ENCODE assay signal across 22 cellular contexts in the genomic region with DNA sequence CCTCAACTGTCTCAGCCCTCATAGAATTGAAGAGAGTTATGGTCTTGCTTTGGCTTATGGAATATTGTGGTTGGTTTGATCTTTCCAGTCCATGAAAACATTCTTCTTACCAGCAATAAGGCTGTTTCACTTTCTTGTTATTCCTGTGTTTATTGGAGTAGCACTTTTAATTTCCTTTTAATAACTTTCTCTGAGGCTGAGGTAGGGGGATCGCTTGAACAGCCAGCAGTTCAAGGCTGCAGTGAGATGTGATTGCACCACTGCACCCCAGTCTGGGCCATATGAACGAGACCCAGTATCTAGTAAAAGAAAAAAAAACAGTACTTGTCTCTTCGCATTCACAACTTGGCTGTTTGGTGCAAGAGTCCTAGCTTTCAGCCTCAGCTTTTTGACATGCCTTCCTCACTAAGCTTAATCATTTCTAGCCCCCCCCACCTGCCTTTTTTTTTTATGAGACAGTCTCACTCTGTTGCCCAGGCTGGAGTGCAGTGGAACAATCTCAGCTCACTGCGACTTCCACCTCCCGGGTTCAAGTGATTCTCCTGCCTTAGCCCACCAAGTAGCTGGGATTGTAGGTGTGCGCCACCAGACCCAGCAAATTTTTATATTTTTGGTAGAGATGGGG.
DNase-seq lines count a peak whose midpoint lies in the region; ATAC-seq, FAIRE-seq and TF ChIP-seq lines count a peak whose summit lies in the region.
"Had no signal": no experiment of that assay in that cellular context is flagged by ENCODE, and none has a peak within 500 bp of the region (broad histone marks: within the 10 kb centered on the region; RNA-seq: fewer than 3 reads in every experiment).

No MANE protein-coding gene starts in this region.

- H4K20me1 ChIP-seq in HepG2 (ENCODE audit: insufficient read depth, low read length) (peaks cover 4% of the 10 kb centered on the region), OCI-LY1 (ENCODE audit: insufficient read depth, low read length) (no peaks in the 10 kb centered on the region)

- POLR2A ChIA-PET in HepG2 (lab: Yijun Ruan, JAX) = interaction anchor here (1.4 kb wide), 1 partner anchor 71 kb away, joined by 5 read pairs; the partner anchor contains the start of gene NCOA3

- peaks cover 72% of the 10 kb centered on the region for H3K4me1 ChIP-seq in HepG2 (ENCODE audit: insufficient read depth, low read length)
- H3K4me1 ChIP-seq in right lobe of liver = peaks cover 0 to 53% (median 20%) of the 10 kb centered on the region in 4 donors
- H3K4me1 ChIP-seq in OCI-LY1 (ENCODE audit: insufficient read depth, low read length, severe bottlenecking) = peaks cover 80% of the 10 kb centered on the region
- peaks cover 0 to 59% (median 47%) of the 10 kb centered on the region in 4 donors for H3K4me1 ChIP-seq in sigmoid colon

- H3K9me3 ChIP-seq in HepG2 (ENCODE audit: low read length) = peaks cover 7% of the 10 kb centered on the region
- no peaks in the 10 kb centered on the region for H3K9me3 ChIP-seq in right lobe of liver
- H3K9me3 ChIP-seq in OCI-LY1 (ENCODE audit: low read length) = no peaks in the 10 kb centered on the region
- peaks cover 0 to 9% (median 2%) of the 10 kb centered on the region in 4 donors for H3K9me3 ChIP-seq in sigmoid colon
- H3K9me3 ChIP-seq: thyroid gland had no signal

- H3K4me3 ChIP-seq in HepG2 (replicated peaks in 1 of 3; ENCODE audit: insufficient read depth in 1 of 3, low read depth in 2 of 3, low read length in 3 of 3) (no peak overlapping the region), right lobe of liver (no peak overlapping the region), OCI-LY1 (ENCODE audit: low read depth, low read length, poor library complexity, severe bottlenecking) (no peak overlapping the region), sigmoid colon (no peak overlapping the region)
- H3K4me3 ChIP-seq: GM23248, thyroid gland had no signal

- no peak for TF ChIP-seq RAD21 in HepG2 (CRISPR knock-in tag; IDR thresholded peaks at IDR 0.05)

- DNase-seq in HepG2 (ENCODE audit: low spot score) (no peak), right lobe of liver (no peak), sigmoid colon (no peak)
- DNase-seq in effector memory CD8-positive, alpha-beta T cell = no peak
- DNase-seq in stimulated activated CD4-positive, alpha-beta T cell treated with anti-CD3 and anti-CD28 coated beads, Interleukin-4, amount 100 ng/mL, for 24 hours = no peak
- DNase-seq: activated effector memory CD4-positive, alpha-beta T cell treated with Interleukin-2 at 50 U/mL for 16 hours; DMS153; effector CD4-positive, alpha-beta T cell; foreskin keratinocyte; GM23248; HFFc6; mesendoderm; NCI-H1092; NCI-H1930; NCI-H526 treated with DMSO at 0.1 percent for 48 hours; retina; stimulated activated naive CD4-positive, alpha-beta T cell; thyroid gland had no signal

- no peaks in the 10 kb centered on the region for H3K9me2 ChIP-seq in OCI-LY1 (ENCODE audit: low read depth, low read length)

- intact Hi-C loops in HepG2 (cut with micrococcal nuclease; ENCODE audit: unreplicated experiment) (no loop called here), right lobe of liver (cut with DNase I) (no loop called here), sigmoid colon (cut with DNase I) (no loop called here)

- H3K4me1 Mint-ChIP-seq in effector memory CD8-positive, alpha-beta T cell (ENCODE audit: low read depth in 2 of 2) = peaks cover 38 to 55% of the 10 kb centered on the region in 2 donors

- FAIRE-seq in HepG2 (lab: Jason Lieb, UNC) = no peak
- FAIRE-seq: G401.6 had no signal

- WGBS in HepG2 (ENCODE audit: low lambda C conversion rate) = 87% methylated on average over 6 of the region's 6 CpGs
- WGBS in right lobe of liver (ENCODE audit: insufficient coverage, low coverage, low lambda C conversion rate, missing lambda C conversion rate) = 84% methylated on average over 6 of the region's 6 CpGs
- WGBS in sigmoid colon, 2 donors = 95 to 97% methylated on average over 6 of the region's 6 CpGs

- TF ChIP-seq CTCF in HepG2 (CRISPR knock-in tag; IDR thresholded peaks at IDR 0.05) (no peak), right lobe of liver (IDR thresholded peaks at IDR 0.05) (no peak), OCI-LY1 (IDR thresholded peaks at IDR 0.05; ENCODE audit: low read length) (no peak), sigmoid colon (IDR thresholded peaks at IDR 0.05) (no peak)

- peak overlapping the region; percentile 2 for H3K27ac ChIP-seq in HepG2 (ENCODE audit: extremely low read length, insufficient read depth, low read length)
- H3K27ac ChIP-seq in right lobe of liver = no peak overlapping the region
- H3K27ac ChIP-seq in OCI-LY1 (ENCODE audit: low read depth, low read length, poor library complexity, severe bottlenecking) = peak overlapping the region; percentile 80
- H3K27ac ChIP-seq in sigmoid colon = no peak overlapping the region
- H3K27ac ChIP-seq: foreskin keratinocyte, GM23248, RWPE1, thyroid gland had no signal

- H3K27me3 ChIP-seq in HepG2 (ENCODE audit: control insufficient read depth in 1 of 2, insufficient read depth in 2 of 2, low read length in 2 of 2) = no peaks in the 10 kb centered on the region
- no peaks in the 10 kb centered on the region for H3K27me3 ChIP-seq in right lobe of liver
- no peaks in the 10 kb centered on the region for H3K27me3 ChIP-seq in OCI-LY1 (ENCODE audit: insufficient read depth, low read length)
- H3K27me3 ChIP-seq in sigmoid colon = no peaks in the 10 kb centered on the region
- H3K27me3 ChIP-seq: foreskin keratinocyte, thyroid gland had no signal

- in situ Hi-C loops in HepG2 (cut with HindIII; ENCODE audit: extremely low pct_ligation_motif_present, low pct_unique_long_range_greater_than_20kb) = no loop called here

- H3K36me3 ChIP-seq in HepG2 (replicated peaks in 1 of 2; ENCODE audit: control insufficient read depth in 1 of 2, insufficient read depth in 2 of 2, low read length in 2 of 2) = peaks cover 0 to 3% of the 10 kb centered on the region in 2 experiments; a peak in 2 of 5 replicates
- H3K36me3 ChIP-seq in right lobe of liver = no peaks in the 10 kb centered on the region
- H3K36me3 ChIP-seq in OCI-LY1 (ENCODE audit: insufficient read depth, low read length) = peaks cover 66% of the 10 kb centered on the region
- peaks cover 0 to 7% (median 0%) of the 10 kb centered on the region in 4 donors for H3K36me3 ChIP-seq in sigmoid colon
- H3K36me3 ChIP-seq: thyroid gland had no signal

- no peak overlapping the region for H2AFZ ChIP-seq in HepG2 (ENCODE audit: low read length)
- H2AFZ ChIP-seq in OCI-LY1 (ENCODE audit: low read length) = no peak overlapping the region
- H2AFZ ChIP-seq: GM23248 had no signal

- peak overlapping the region; percentile 13 to 58 for H3K27ac Mint-ChIP-seq in effector memory CD8-positive, alpha-beta T cell
- H3K27ac Mint-ChIP-seq: HFFc6 had no signal

- ATAC-seq in HepG2 = no peak
- no peak for ATAC-seq in right lobe of liver
- ATAC-seq in effector memory CD8-positive, alpha-beta T cell (replicated peaks) = no peak
- no peak for ATAC-seq in HG02884 (IDR thresholded peaks at IDR 0.05; ENCODE audit: unreplicated experiment)
- ATAC-seq: foreskin keratinocyte had no signal

- no peak overlapping the region for H3K4me3 Mint-ChIP-seq in effector memory CD8-positive, alpha-beta T cell
- H3K4me3 Mint-ChIP-seq: HFFc6 had no signal

- H3K27me3 Mint-ChIP-seq in effector memory CD8-positive, alpha-beta T cell = no peaks in the 10 kb centered on the region

- peaks cover 10% of the 10 kb centered on the region for H3K36me3 Mint-ChIP-seq in effector memory CD8-positive, alpha-beta T cell (ENCODE audit: insufficient read depth)

- H3K9ac ChIP-seq in HepG2 (ENCODE audit: insufficient read depth, low read depth, low read length) (no peak overlapping the region), OCI-LY1 (ENCODE audit: low read length) (no peak overlapping the region; the same call in 1 of the 2 replicates)
- H3K9ac ChIP-seq: GM23248 had no signal

- peaks cover 95% of the 10 kb centered on the region for H3K79me2 ChIP-seq in HepG2 (ENCODE audit: insufficient read depth, low read length)
- peaks cover 99% of the 10 kb centered on the region for H3K79me2 ChIP-seq in OCI-LY1 (ENCODE audit: insufficient read depth, low read length)

- H3K9me3 Mint-ChIP-seq in effector memory CD8-positive, alpha-beta T cell = no peaks in the 10 kb centered on the region

- CTCF ChIA-PET in HepG2 (lab: Yijun Ruan, JAX; ENCODE audit: low intra/inter-chr PET ratio, low total read pairs) = no interaction called here

- no TSS peak for BruUV-seq in HepG2 (replicated peaks; lab: Mats Ljungman, UMichigan)

- TF ChIP-seq POLR2A in HepG2 (IDR thresholded peaks at IDR 0.05; ENCODE audit: insufficient read depth in 1 of 2, low read depth in 2 of 2, low read length in 2 of 2) (no peak), right lobe of liver (IDR thresholded peaks at IDR 0.05) (no peak), sigmoid colon (IDR thresholded peaks at IDR 0.05) (no peak)

- TF ChIP-seq EP300 in HepG2 (IDR thresholded peaks at IDR 0.05; ENCODE audit: low read depth in 2 of 2, low read length in 2 of 2) (no peak), HepG2 (CRISPR knock-in tag; IDR thresholded peaks at IDR 0.05; ENCODE audit: borderline replicate concordance) (no peak), sigmoid colon (IDR thresholded peaks at IDR 0.05) (no peak)

- no peak overlapping the region for H3K4me2 ChIP-seq in HepG2 (ENCODE audit: low read depth, low read length)
- peak overlapping the region; percentile 49; the same call in 1 of the 2 replicates for H3K4me2 ChIP-seq in OCI-LY1 (ENCODE audit: low read length)

- no peaks in the 10 kb centered on the region; the same call in 1 of the 2 replicates for H3F3A ChIP-seq in OCI-LY1 (ENCODE audit: insufficient read depth, low read length)

TF ChIP-seq in HepG2, 621 proteins besides CTCF, POLR2A, EP300 and RAD21 (continues in another document):
- TF ChIP-seq ZNF121 (CRISPR knock-in tag; IDR thresholded peaks at IDR 0.05) (peak; percentile 52; the same call in 1 of the 2 replicates), ZNF564 (CRISPR knock-in tag; IDR thresholded peaks at IDR 0.05) (no peak), ZNF740 (CRISPR knock-in tag; IDR thresholded peaks at IDR 0.05) (0 out of 2 replicates have a peak, but pooled peaks have one; percentile 33), SP4 (CRISPR knock-in tag; IDR thresholded peaks at IDR 0.05) (peak; percentile 32; the same call in 1 of the 2 replicates), CREM (IDR thresholded peaks at IDR 0.05) (peak; percentile 7; the same call in 1 of the 2 replicates), CREM (CRISPR knock-in tag; IDR thresholded peaks at IDR 0.05) (no peak)

Comparison
In these comparisons a context has a peak if more than half of its experiments do, and no peak if none do; other contexts are left out.
1. H3K27ac ChIP-seq: peak in HepG2 (single experiment) and OCI-LY1 (single experiment); none in right lobe of liver (0 of 3) and sigmoid colon (0 of 4).